In genomic region chr22:30968015-30968923, GRCh38 we compare ENCODE assay signal across 8 cellular contexts. TPM values are rescaled to one million over a fixed set of nuclear protein-coding genes. Genes with fewer than 3 reads are reported as not detected.
DNase-seq lines count a peak whose midpoint lies in the region; ATAC-seq and TF ChIP-seq lines count a peak whose summit lies in the region.

TSS of gene MORC2 (minus strand) at chr22:30968774. CDS start at chr22:30967889, 885 bp downstream.

- peak within 1 kb of the TSS; percentile 98 for H3K27ac Mint-ChIP-seq in CD8-positive, alpha-beta T cell

- H3K9me3 ChIP-seq in CD8-positive, alpha-beta T cell (ENCODE audit: low read length), result peaks cover 40% of the 10 kb centered on the region
- H3K9me3 ChIP-seq in SK-N-MC (ENCODE audit: low read depth, low read length) (peaks cover 41% of the 10 kb centered on the region), mucosa of rectum (ENCODE audit: control insufficient read depth in 2 of 2, low read length in 2 of 2) (peaks cover 3 to 9% of the 10 kb centered on the region in 2 donors)

- H3K4me3 ChIP-seq in CD8-positive, alpha-beta T cell (ENCODE audit: low read depth, low read length), result peak within 1 kb of the TSS; percentile 69
- H3K4me3 ChIP-seq in SK-N-MC (peak within 1 kb of the TSS; percentile 82), epithelial cell of proximal tubule (ENCODE audit: low read depth, low read length) (peak within 1 kb of the TSS; percentile 84), mucosa of rectum (ENCODE audit: low read length in 2 of 2) (peak within 1 kb of the TSS; percentile 85 to 90)

- H3K27me3 Mint-ChIP-seq in CD8-positive, alpha-beta T cell (ENCODE audit: low read depth), result no peaks in the 10 kb centered on the region

- no peaks in the 10 kb centered on the region for H3K27me3 ChIP-seq in CD8-positive, alpha-beta T cell (ENCODE audit: insufficient read depth, low read length)
- H3K27me3 ChIP-seq in mucosa of rectum (ENCODE audit: control insufficient read depth in 2 of 2, insufficient read depth in 2 of 2, low read length in 2 of 2), result no peaks in the 10 kb centered on the region

- ATAC-seq in CD8-positive, alpha-beta T cell, result no peak
- peak; percentile 17 for ATAC-seq in HG03457 (IDR thresholded peaks at IDR 0.05; ENCODE audit: unreplicated experiment)

- peak within 1 kb of the TSS; percentile 96 for H3K9ac ChIP-seq in SK-N-MC (ENCODE audit: insufficient read length)
- peak within 1 kb of the TSS; percentile 76 to 82 for H3K9ac ChIP-seq in mucosa of rectum (ENCODE audit: low read depth in 1 of 2, low read length in 2 of 2)

- H3K4me1 ChIP-seq in CD8-positive, alpha-beta T cell (ENCODE audit: insufficient read depth, low read length), result peaks cover 21% of the 10 kb centered on the region
- peaks cover 9 to 15% of the 10 kb centered on the region in 2 donors for H3K4me1 ChIP-seq in mucosa of rectum (ENCODE audit: control insufficient read depth in 2 of 2, insufficient read depth in 2 of 2, low read length in 2 of 2)

- intact Hi-C loops in CD8-positive, alpha-beta T cell (cut with DNase I, micrococcal nuclease), result loop anchor here (2.0 to 10.0 kb wide), 9 partner anchors 25 to 1447 kb away; partner anchors contain the start of genes DEPDC5 (in 1 of the 2), MTFP1 (in 1 of the 2), PIK3IP1 (in 1 of the 2) and PRR14L (in 1 of the 2)

- CTCF ChIA-PET in CD8-positive, alpha-beta T cell (lab: Charles Lee), result interaction anchor here (0.9 to 2.6 kb wide), 7 partner anchors 16 to 117 kb away, joined by 3 to 12 read pairs (median 6); no protein-coding TSS in a partner anchor

- H3K36me3 ChIP-seq in CD8-positive, alpha-beta T cell (ENCODE audit: insufficient read depth, low read length), result peaks cover 12% of the 10 kb centered on the region
- H3K36me3 ChIP-seq in SK-N-MC (ENCODE audit: insufficient read depth, low read length) (peaks cover 55% of the 10 kb centered on the region), mucosa of rectum (ENCODE audit: control insufficient read depth in 2 of 2, insufficient read depth in 2 of 2, low read length in 2 of 2) (peaks cover 20 to 21% of the 10 kb centered on the region in 2 donors)

- peaks cover 60% of the 10 kb centered on the region for H3K36me3 Mint-ChIP-seq in CD8-positive, alpha-beta T cell

- H3K27ac ChIP-seq in CD8-positive, alpha-beta T cell (ENCODE audit: low read depth, low read length), result peak within 1 kb of the TSS; percentile 75
- H3K27ac ChIP-seq in SK-N-MC (peak within 1 kb of the TSS; percentile 93), mucosa of rectum (ENCODE audit: low read depth in 2 of 2, low read length in 2 of 2) (peak within 1 kb of the TSS; percentile 92 to 93)

- POLR2A ChIA-PET in CD8-positive, alpha-beta T cell (lab: Charles Lee), result interaction anchor here (0.9 to 4.1 kb wide), 25 partner anchors 11 to 662 kb away, joined by 3 to 36 read pairs (median 5); partner anchors contain the start of genes DRG1, PIK3IP1, RNF185 and SELENOM

- H3K9me3 Mint-ChIP-seq in CD8-positive, alpha-beta T cell, result peaks cover 47% of the 10 kb centered on the region

- H3K4me1 Mint-ChIP-seq in CD8-positive, alpha-beta T cell (ENCODE audit: low read depth), result peaks cover 51% of the 10 kb centered on the region

- no peak for TF ChIP-seq CTCF in CD8-positive, alpha-beta T cell (IDR thresholded peaks at IDR 0.05)
- TF ChIP-seq CTCF in epithelial cell of proximal tubule (conservative IDR thresholded peaks at IDR 0.05; ENCODE audit: low read depth, low read length), result no peak

- DNase-seq in CD8-positive, alpha-beta T cell, result no peak
- DNase-seq in GM19240 (ENCODE audit: insufficient read length, low spot score), result peak; percentile 12
- no peak for DNase-seq in SK-N-MC (ENCODE audit: low read depth, low spot score)
- no peak for DNase-seq in epithelial cell of proximal tubule (ENCODE audit: low read depth)
- no peak for DNase-seq in ureter (ENCODE audit: low spot score)
- DNase-seq in stimulated activated CD4-positive, alpha-beta T cell treated with anti-CD3 and anti-CD28 coated beads, Interleukin-15, amount 100 ng/mL, for 24 hours, result no peak

- H3K4me3 Mint-ChIP-seq in CD8-positive, alpha-beta T cell, result peak within 1 kb of the TSS; percentile 97

RNA-seq across cellular contexts. Expression of gene MORC2, which starts in this region (rescaled TPM):
- total RNA-seq in CD8-positive, alpha-beta T cell, result 10 to 100 TPM; 20.1 TPM
- total RNA-seq in epithelial cell of proximal tubule (7.1 and 9.0 TPM in 2 replicates), ureter (31.2 TPM)
